ENCODE assay signal across 20 cellular contexts in genomic region chr10:131804551-131805295, GRCh38.
"Had no signal": no experiment of that assay in that cellular context is flagged by ENCODE, and none has a peak within 500 bp of the region (broad histone marks: within the 10 kb centered on the region; RNA-seq: fewer than 3 reads in every experiment).

No MANE protein-coding gene starts in this region.

- H3K27me3 ChIP-seq: thyroid gland had no signal

- H3K4me1 Mint-ChIP-seq: naive thymus-derived CD4-positive, alpha-beta T cell; T-cell had no signal

- H3K36me3 Mint-ChIP-seq: brain had no signal

- H3K9me3 ChIP-seq: thyroid gland had no signal

- ATAC-seq: activated naive CD4-positive, alpha-beta T cell treated with anti-CD3 and anti-CD28 coated beads, Interleukin-2, amount 50 U/mL, for 72 hours; activated T-helper 17 cell treated with anti-CD3 and anti-CD28 coated beads, Interleukin-2, amount 50 U/mL, for 72 hours; heart right ventricle; naive thymus-derived CD4-positive, alpha-beta T cell; stimulated activated naive CD8-positive, alpha-beta T cell treated with anti-CD3 and anti-CD28 coated beads, Interleukin-15, Interleukin-2, amounts not matched to agents 100 U/mL and 50 U/mL, for 24 hours; T-cell; WTC11 had no signal

- DNase-seq: activated T-cell treated with anti-CD3 and anti-CD28 coated beads, Interleukin-2, amount 50 U/mL, for 1 hour; central memory CD4-positive, alpha-beta T cell; foreskin fibroblast; heart right ventricle; kidney; naive thymus-derived CD4-positive, alpha-beta T cell; occipital lobe; retina; stimulated activated CD4-positive, alpha-beta T cell treated with anti-CD3 and anti-CD28 coated beads, Interleukin-4, amount 100 ng/mL, for 4 hours; stimulated activated naive CD8-positive, alpha-beta T cell treated with anti-CD3 and anti-CD28 coated beads, Interleukin-15, Interleukin-2, amounts not matched to agents 100 U/mL and 50 U/mL, for 24 hours; substantia nigra; T-cell; thyroid gland had no signal

- H3K4me3 Mint-ChIP-seq: activated T-helper 17 cell treated with anti-CD3 and anti-CD28 coated beads, Interleukin-2, amount 50 U/mL, for 72 hours; brain; naive thymus-derived CD4-positive, alpha-beta T cell; neural crest cell; T-cell; T-helper 2 cell treated with Interferon-gamma antibody and Interleukin-4, amounts not matched to agents 5 μg/mL and 100 μg/mL, for 36 hours; WTC11 had no signal

- H3K4me3 ChIP-seq: heart right ventricle, lung, thyroid gland had no signal

- H3K27ac ChIP-seq: heart right ventricle, thyroid gland had no signal

- H3K36me3 ChIP-seq: heart right ventricle, thyroid gland had no signal

- H3K4me1 ChIP-seq: heart right ventricle, thyroid gland had no signal

- H3K27ac Mint-ChIP-seq: activated naive CD4-positive, alpha-beta T cell treated with anti-CD3 and anti-CD28 coated beads, Interleukin-2, amount 50 U/mL, for 72 hours; activated T-helper 17 cell treated with anti-CD3 and anti-CD28 coated beads, Interleukin-2, amount 50 U/mL, for 72 hours; brain; naive thymus-derived CD4-positive, alpha-beta T cell; T-cell; T-helper 2 cell treated with Interferon-gamma antibody and Interleukin-4, amounts not matched to agents 5 μg/mL and 100 μg/mL, for 36 hours; WTC11 had no signal
